24 cellular contexts compared by ENCODE assay signal in genomic region chr9:134304306-134304705, GRCh38.
"Had no signal": no experiment of that assay in that cellular context is flagged by ENCODE, and none has a peak within 500 bp of the region (broad histone marks: within the 10 kb centered on the region; RNA-seq: fewer than 3 reads in every experiment).

No MANE protein-coding gene starts in this region.

- H3K4me3 ChIP-seq: colonic mucosa, esophagus squamous epithelium, testis, transverse colon had no signal

- DNase-seq: activated CD4-positive, alpha-beta memory T cell treated with anti-CD3 and anti-CD28 coated beads, Interleukin-2, amount 10 ng/mL, durations not matched to agents 7 days and 5 days; activated CD4-positive, alpha-beta T cell treated with anti-CD3 and anti-CD28 coated beads for 1 hour; activated CD4-positive, alpha-beta T cell treated with anti-CD3 and anti-CD28 coated beads, Interleukin-2, amount 10 ng/mL, durations not matched to agents 7 days and 5 days; activated CD8-positive, alpha-beta memory T cell treated with anti-CD3 and anti-CD28 coated beads, Interleukin-2, amount 50 U/mL, for 48 hours; activated gamma-delta T cell treated with Interleukin-2 at 50 U/mL for 16 hours; activated naive CD4-positive, alpha-beta T cell treated with anti-CD3 and anti-CD28 coated beads, Interleukin-2, amount 50 U/mL, for 16 hours; activated T-cell treated with anti-CD3 and anti-CD28 coated beads, Interleukin-2, amount 50 U/mL, for 24 hours; amniotic stem cell; colonic mucosa; effector CD8-positive, alpha-beta T cell; esophagus squamous epithelium; foreskin melanocyte; mesenchymal stem cell; stimulated activated CD4-positive, alpha-beta T cell treated with anti-CD3 and anti-CD28 coated beads, Interleukin-12 subunit alpha, Interleukin-12 subunit beta, amount 100 ng/mL, for 4 hours; stimulated activated CD4-positive, alpha-beta T cell treated with anti-CD3 and anti-CD28 coated beads, Interleukin-4, amount 100 ng/mL, for 1 hour; stimulated activated naive CD8-positive, alpha-beta T cell treated with anti-CD3 and anti-CD28 coated beads, Interleukin-15, Interleukin-2, amounts not matched to agents 100 U/mL and 50 U/mL, for 24 hours; T-helper 2 cell; testis; transverse colon had no signal

- H3K27me3 ChIP-seq: colonic mucosa, testis, transverse colon had no signal

- H3K27ac ChIP-seq: colonic mucosa, epithelial cell of prostate, esophagus squamous epithelium, testis, transverse colon had no signal

- H3K36me3 ChIP-seq: colonic mucosa, esophagus squamous epithelium, transverse colon had no signal

- H3K4me1 ChIP-seq: colonic mucosa, testis, transverse colon had no signal

- H3K9me3 ChIP-seq: colonic mucosa, esophagus squamous epithelium, testis, transverse colon had no signal

- ATAC-seq: naive thymus-derived CD8-positive, alpha-beta T cell; stimulated activated naive CD8-positive, alpha-beta T cell treated with anti-CD3 and anti-CD28 coated beads, Interleukin-15, Interleukin-2, amounts not matched to agents 100 U/mL and 50 U/mL, for 24 hours; WTC11 had no signal

- FAIRE-seq: endometrium, urothelium cell line had no signal
